ENCODE assay signal across 28 cellular contexts in genomic region chr12:20681334-20681733, GRCh38. TPM values are rescaled to one million over a fixed set of nuclear protein-coding genes. Genes with fewer than 3 reads are reported as not detected.
"Had no signal": no experiment of that assay in that cellular context is flagged by ENCODE, and none has a peak within 500 bp of the region (broad histone marks: within the 10 kb centered on the region; RNA-seq: fewer than 3 reads in every experiment).

No MANE protein-coding gene starts in this region.

- H3K4me3 Mint-ChIP-seq: mesothelial cell of epicardium; naive B cell; natural killer cell; nephron progenitor cell; stimulated activated effector memory CD8-positive, alpha-beta T cell treated with anti-CD3 and anti-CD28 coated beads, Interleukin-12 subunit alpha, Interleukin-12 subunit beta, amount 100 ng/mL, for 72 hours; stimulated activated naive CD8-positive, alpha-beta T cell treated with anti-CD3 and anti-CD28 coated beads, Interleukin-15, Interleukin-2, amounts not matched to agents 100 ng/mL and 50 ng/mL, for 24 hours had no signal

- H3K36me3 Mint-ChIP-seq: naive B cell; stimulated activated effector memory CD8-positive, alpha-beta T cell treated with anti-CD3 and anti-CD28 coated beads, Interleukin-12 subunit alpha, Interleukin-12 subunit beta, amount 100 ng/mL, for 72 hours had no signal

- H3K27me3 Mint-ChIP-seq: naive B cell; stimulated activated naive CD8-positive, alpha-beta T cell treated with anti-CD3 and anti-CD28 coated beads, Interleukin-15, Interleukin-2, amounts not matched to agents 100 ng/mL and 50 ng/mL, for 24 hours had no signal

- H3K9me3 ChIP-seq: pancreas, prostate gland, sigmoid colon, suprapubic skin, thoracic aorta, upper lobe of right lung had no signal

- H3K27me3 ChIP-seq: hepatocyte, pancreas, sigmoid colon, spleen, suprapubic skin, tibial artery, upper lobe of right lung had no signal

- H3K4me3 ChIP-seq: hepatocyte, left ventricle myocardium inferior, lung, pancreas, prostate gland, sigmoid colon, spleen, suprapubic skin, thoracic aorta, tibial artery, upper lobe of right lung had no signal

- H3K4me1 Mint-ChIP-seq: mesothelial cell of epicardium; naive B cell; natural killer cell; stimulated activated effector memory CD8-positive, alpha-beta T cell treated with anti-CD3 and anti-CD28 coated beads, Interleukin-12 subunit alpha, Interleukin-12 subunit beta, amount 100 ng/mL, for 72 hours had no signal

- ATAC-seq: left colon; natural killer cell; pancreas; right cardiac atrium; stimulated activated effector memory CD8-positive, alpha-beta T cell treated with anti-CD3 and anti-CD28 coated beads, Interleukin-12 subunit alpha, Interleukin-12 subunit beta, amount 100 ng/mL, for 72 hours had no signal

- H3K27ac ChIP-seq: hepatocyte, left ventricle myocardium inferior, pancreas, prostate gland, sigmoid colon, spleen, suprapubic skin, thoracic aorta, tibial artery, upper lobe of right lung had no signal

- H3K36me3 ChIP-seq: pancreas, prostate gland, spleen, suprapubic skin, upper lobe of right lung had no signal

- H3K27ac Mint-ChIP-seq: mesothelial cell of epicardium; naive B cell; natural killer cell; nephron progenitor cell; stimulated activated effector memory CD8-positive, alpha-beta T cell treated with anti-CD3 and anti-CD28 coated beads, Interleukin-12 subunit alpha, Interleukin-12 subunit beta, amount 100 ng/mL, for 72 hours; stimulated activated naive CD8-positive, alpha-beta T cell treated with anti-CD3 and anti-CD28 coated beads, Interleukin-15, Interleukin-2, amounts not matched to agents 100 ng/mL and 50 ng/mL, for 24 hours had no signal

- DNase-seq: kidney glomerular epithelial cell; left colon; left ventricle myocardium inferior; naive B cell; natural killer cell; nephron progenitor cell; pancreas; retina; right cardiac atrium; sigmoid colon; small intestine; spleen; stimulated activated CD4-positive, alpha-beta T cell treated with anti-CD3 and anti-CD28 coated beads, Interleukin-4, amount 100 ng/mL, for 24 hours; stimulated activated naive CD4-positive, alpha-beta T cell; tibial artery; trophoblast cell had no signal

RNA-seq across cellular contexts. Expression of gene SLCO1C1, which starts 13.8 kb away (rescaled TPM):
- total RNA-seq: lower leg skin, mononuclear cell, natural killer cell, spleen had no signal
- polyA plus RNA-seq: hepatocyte, keratinocyte had no signal
